8 cellular contexts compared by ENCODE assay signal in the genomic region with DNA sequence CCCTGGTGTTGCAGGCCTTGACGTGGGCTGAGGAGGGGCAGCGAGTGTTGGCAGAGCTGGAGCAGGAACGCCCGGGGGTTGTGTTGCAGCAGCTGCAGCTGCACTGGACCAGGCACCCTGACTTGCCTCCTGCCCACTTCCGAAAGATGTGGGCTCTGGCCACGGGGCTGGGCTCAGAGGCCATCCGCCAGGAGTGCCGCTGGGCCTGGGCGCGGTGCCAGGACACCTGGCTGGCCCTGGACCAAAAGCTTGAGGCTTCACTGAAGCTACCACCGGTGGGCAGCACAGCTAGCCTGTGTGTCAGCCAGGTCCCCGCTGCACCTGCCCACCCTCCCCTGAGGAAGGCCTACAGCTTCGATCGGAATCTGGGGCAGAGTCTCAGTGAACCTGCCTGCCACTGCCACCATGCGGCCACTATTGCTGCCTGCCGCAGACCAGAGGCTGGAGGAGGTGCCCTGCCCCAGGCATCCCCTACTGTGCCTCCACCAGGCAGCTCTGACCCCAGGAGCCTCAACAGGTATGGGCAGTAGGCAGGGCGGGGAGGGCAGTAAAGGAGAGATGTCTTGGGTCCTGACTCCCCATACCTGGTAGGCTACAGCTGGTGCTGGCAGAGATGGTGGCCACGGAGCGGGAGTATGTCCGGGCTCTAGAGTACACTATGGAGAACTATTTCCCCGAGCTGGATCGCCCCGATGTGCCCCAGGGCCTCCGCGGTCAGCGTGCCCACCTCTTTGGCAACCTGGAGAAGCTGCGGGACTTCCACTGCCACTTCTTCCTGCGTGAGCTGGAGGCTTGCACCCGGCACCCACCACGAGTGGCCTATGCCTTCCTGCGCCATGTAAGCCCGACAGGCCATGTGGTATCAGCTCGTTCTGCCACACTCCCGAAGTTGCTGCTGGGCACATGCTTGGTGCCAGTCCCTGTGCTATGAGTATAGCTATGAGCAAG. TPM values are rescaled to one million over a fixed set of nuclear protein-coding genes. Genes with fewer than 3 reads are reported as not detected.
DNase-seq lines count a peak whose midpoint lies in the region; ATAC-seq, FAIRE-seq and TF ChIP-seq lines count a peak whose summit lies in the region.

No MANE protein-coding gene starts in this region.

- H3K27ac ChIP-seq in CD4-positive, alpha-beta T cell (ENCODE audit: low read depth, low read length), result no peak overlapping the region

- no peaks in the 10 kb centered on the region for H3K9me3 Mint-ChIP-seq in CD4-positive, alpha-beta T cell

- no peak overlapping the region for H3K27ac Mint-ChIP-seq in CD4-positive, alpha-beta T cell

- no peaks in the 10 kb centered on the region for H3K27me3 ChIP-seq in kidney epithelial cell (ENCODE audit: control insufficient read depth, insufficient read depth, low read length)
- no peaks in the 10 kb centered on the region for H3K27me3 ChIP-seq in CD4-positive, alpha-beta T cell (ENCODE audit: control insufficient read depth, insufficient read depth, low read length)

- CTCF ChIA-PET in CD4-positive, alpha-beta T cell (lab: Charles Lee), result no interaction called here

- TF ChIP-seq CTCF in AG10803 (conservative IDR thresholded peaks at IDR 0.05; ENCODE audit: low read length) (peak; percentile 40), NB4 (IDR thresholded peaks at IDR 0.05; ENCODE audit: low read depth, low read length) (peak; percentile 32), astrocyte of the cerebellum (IDR thresholded peaks at IDR 0.05; ENCODE audit: low read depth, low read length, missing control alignments) (peak; percentile 64), kidney epithelial cell (IDR thresholded peaks at IDR 0.05; ENCODE audit: insufficient read depth, low read length, poor library complexity, severe bottlenecking) (peak; percentile 66)
- TF ChIP-seq CTCF in CD4-positive, alpha-beta T cell (IDR thresholded peaks at IDR 0.05), result no peak

- H3K9me3 ChIP-seq in CD4-positive, alpha-beta T cell (ENCODE audit: control insufficient read depth, low read length), result no peaks in the 10 kb centered on the region

- in situ Hi-C loops in astrocyte of the cerebellum (cut with HindIII; ENCODE audit: low sequenced_read_pairs), result loop anchor here (5.0 kb wide), 1 partner anchor 82 kb away; no protein-coding TSS in a partner anchor

- no peaks in the 10 kb centered on the region for H3K27me3 Mint-ChIP-seq in CD4-positive, alpha-beta T cell

- FAIRE-seq in GM12892 (lab: Jason Lieb, UNC), result no peak

- H3K4me3 ChIP-seq in AG10803 (ENCODE audit: low read length) (no peak overlapping the region), NB4 (ENCODE audit: low read depth, low read length) (no peak overlapping the region), astrocyte of the cerebellum (ENCODE audit: low read depth, low read length) (no peak overlapping the region), kidney epithelial cell (ENCODE audit: low read depth, low read length) (no peak overlapping the region)

- intact Hi-C loops in CD4-positive, alpha-beta T cell (cut with DNase I, micrococcal nuclease), result loop anchor here in 1 of 2 experiments (10.0 kb wide), 1 partner anchor 190 kb away; no protein-coding TSS in a partner anchor

- no peak overlapping the region for H3K4me3 Mint-ChIP-seq in CD4-positive, alpha-beta T cell

- no peaks in the 10 kb centered on the region for H3K36me3 ChIP-seq in kidney epithelial cell (ENCODE audit: control insufficient read depth, insufficient read depth, low read length)

- H3K36me3 Mint-ChIP-seq in CD4-positive, alpha-beta T cell (ENCODE audit: low read depth), result peaks cover 14% of the 10 kb centered on the region

- TF ChIP-seq POLR2A in NB4 (IDR thresholded peaks at IDR 0.05; ENCODE audit: extremely low read depth, insufficient read length) (no peak), GM12892 (IDR thresholded peaks at IDR 0.05; ENCODE audit: low read depth, low read length) (no peak)

- ATAC-seq in GM18867 (IDR thresholded peaks at IDR 0.05; ENCODE audit: unreplicated experiment) (no peak), HG02981 (IDR thresholded peaks at IDR 0.05; ENCODE audit: unreplicated experiment) (no peak)
- no peak for ATAC-seq in CD4-positive, alpha-beta T cell (ENCODE audit: poor library complexity)

- POLR2A ChIA-PET in CD4-positive, alpha-beta T cell (lab: Charles Lee), result no interaction called here

- no peak for DNase-seq in AG10803 (ENCODE audit: low read depth)
- DNase-seq in NB4 (ENCODE audit: low read depth), result peak; percentile 25
- DNase-seq in astrocyte of the cerebellum (ENCODE audit: low read depth), result no peak
- no peak for DNase-seq in kidney epithelial cell (ENCODE audit: low read depth)
- DNase-seq in CD4-positive, alpha-beta T cell, result no peak
- DNase-seq in GM12892 (ENCODE audit: insufficient read length), result no peak

- H3K4me1 Mint-ChIP-seq in CD4-positive, alpha-beta T cell (ENCODE audit: low read depth), result no peaks in the 10 kb centered on the region

RNA-seq across cellular contexts. Expression of gene PLEKHG4, which starts 5.6 kb away (rescaled TPM):
- 9.7 and 19.7 TPM in 2 replicates for total RNA-seq in kidney epithelial cell
- total RNA-seq in CD4-positive, alpha-beta T cell, result 10 to 100 TPM; 13.1 to 14.0 TPM
- polyA plus RNA-seq in GM12892 (2012; ENCODE audit: missing spikeins), result 0.32 TPM

RNA-seq across cellular contexts. Expression of gene SLC9A5, which starts 36.2 kb away (rescaled TPM):
- 0.07 TPM in 1 of 2 replicates, not detected in the other for total RNA-seq in kidney epithelial cell
- total RNA-seq in CD4-positive, alpha-beta T cell, result 1 to 10 TPM; 3.1 TPM
- 4.4 TPM for polyA plus RNA-seq in GM12892 (2012; ENCODE audit: missing spikeins)

RNA-seq across cellular contexts. Expression of gene FHOD1, which starts 37.7 kb away (rescaled TPM):
- total RNA-seq in kidney epithelial cell, result 3.8 and 11.4 TPM in 2 replicates
- total RNA-seq in CD4-positive, alpha-beta T cell, result 10 to 100 TPM; 21.1 to 26.0 TPM
- polyA plus RNA-seq in GM12892 (2012; ENCODE audit: missing spikeins), result 26.1 TPM

RNA-seq across cellular contexts. Expression of gene KCTD19, which starts 41.6 kb away (rescaled TPM):
- total RNA-seq in kidney epithelial cell, result 0.08 and 0.21 TPM in 2 replicates
- not detected for total RNA-seq in CD4-positive, alpha-beta T cell
- polyA plus RNA-seq in GM12892 (2012; ENCODE audit: missing spikeins), result 0.06 TPM

RNA-seq across cellular contexts. Expression of gene LRRC36, which starts 41.6 kb away (rescaled TPM):
- total RNA-seq in kidney epithelial cell, result 0.41 and 0.54 TPM in 2 replicates
- not detected for total RNA-seq in CD4-positive, alpha-beta T cell
- not detected for polyA plus RNA-seq in GM12892 (2012; ENCODE audit: missing spikeins)
